In the genomic region with DNA sequence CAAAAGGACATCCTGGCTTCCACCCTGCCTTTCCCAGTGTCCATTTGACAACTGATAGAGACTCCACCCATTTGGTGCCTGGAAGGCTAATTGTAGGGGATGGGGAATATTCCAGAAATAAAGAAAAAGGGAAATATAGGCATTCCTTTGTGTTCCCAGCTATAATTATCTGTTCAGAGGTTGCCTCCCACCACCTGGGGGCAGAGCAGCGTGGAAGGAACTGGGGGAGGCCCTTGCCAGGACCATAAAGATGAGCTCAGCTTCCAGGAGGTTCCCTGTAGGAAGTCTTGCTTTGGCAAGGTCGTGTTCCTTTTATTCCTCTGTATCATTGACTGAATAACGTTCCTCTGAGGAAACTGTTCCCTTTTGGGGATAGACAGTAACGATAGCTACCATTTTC, we compare ENCODE assay signal across 1 cellular context.
TF ChIP-seq lines count a peak whose summit lies in the region.

No MANE protein-coding gene starts in this region.

TF ChIP-seq in H1, 55 proteins besides CTCF, POLR2A, EP300 and RAD21:
- TF ChIP-seq, protein P1, sequence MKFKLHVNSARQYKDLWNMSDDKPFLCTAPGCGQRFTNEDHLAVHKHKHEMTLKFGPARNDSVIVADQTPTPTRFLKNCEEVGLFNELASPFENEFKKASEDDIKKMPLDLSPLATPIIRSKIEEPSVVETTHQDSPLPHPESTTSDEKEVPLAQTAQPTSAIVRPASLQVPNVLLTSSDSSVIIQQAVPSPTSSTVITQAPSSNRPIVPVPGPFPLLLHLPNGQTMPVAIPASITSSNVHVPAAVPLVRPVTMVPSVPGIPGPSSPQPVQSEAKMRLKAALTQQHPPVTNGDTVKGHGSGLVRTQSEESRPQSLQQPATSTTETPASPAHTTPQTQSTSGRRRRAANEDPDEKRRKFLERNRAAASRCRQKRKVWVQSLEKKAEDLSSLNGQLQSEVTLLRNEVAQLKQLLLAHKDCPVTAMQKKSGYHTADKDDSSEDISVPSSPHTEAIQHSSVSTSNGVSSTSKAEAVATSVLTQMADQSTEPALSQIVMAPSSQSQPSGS (IDR thresholded peaks at IDR 0.05; ENCODE audit: low read length): no peak
- TF ChIP-seq KDM1A (IDR thresholded peaks at IDR 0.05; ENCODE audit: borderline replicate concordance, low read length) (no peak), TCF12 (IDR thresholded peaks at IDR 0.05; ENCODE audit: low read depth, low read length) (no peak), CHD1 (IDR thresholded peaks at IDR 0.05; ENCODE audit: low read depth, low read length) (no peak), E2F6 (IDR thresholded peaks at IDR 0.05) (no peak), TBP (IDR thresholded peaks at IDR 0.05; ENCODE audit: low read depth, low read length) (no peak), NRF1 (IDR thresholded peaks at IDR 0.05; ENCODE audit: low read depth, low read length) (no peak), JUN (IDR thresholded peaks at IDR 0.05; ENCODE audit: low read depth, low read length) (no peak)
TF ChIP-seq in H1: peak in this region for 0.
